Comparison of ENCODE assay signal across 1 cellular context in genomic region chr6:26216015-26216885, GRCh38.
TF ChIP-seq lines count a peak whose summit lies in the region.

No MANE protein-coding gene starts in this region.

TF ChIP-seq in HepG2, 621 proteins besides CTCF, POLR2A, EP300 and RAD21 (continued from another document and continues in another):
- TF ChIP-seq PATZ1 (CRISPR knock-in tag; IDR thresholded peaks at IDR 0.05) (no peak), RFX3 (CRISPR knock-in tag; IDR thresholded peaks at IDR 0.05) (no peak; the same call in 1 of the 2 replicates), NBN (conservative IDR thresholded peaks at IDR 0.05) (no peak), SMAD3 (CRISPR knock-in tag; IDR thresholded peaks at IDR 0.05) (peak; percentile 9; the same call in 1 of the 2 replicates), ZSCAN21 (CRISPR knock-in tag; IDR thresholded peaks at IDR 0.05; ENCODE audit: borderline replicate concordance) (peak; percentile 27), MED13 (CRISPR knock-in tag; IDR thresholded peaks at IDR 0.05) (peak; percentile 18; the same call in 1 of the 2 replicates), ZNF598 (CRISPR knock-in tag; IDR thresholded peaks at IDR 0.05; ENCODE audit: borderline replicate concordance) (peak; percentile 41; the same call in 1 of the 2 replicates), CBX1 (IDR thresholded peaks at IDR 0.05; ENCODE audit: low read depth) (peak; percentile 99), CENPBD1 (CRISPR knock-in tag; IDR thresholded peaks at IDR 0.05; ENCODE audit: borderline replicate concordance, low read depth) (no peak), ZNF720 (CRISPR knock-in tag; IDR thresholded peaks at IDR 0.05) (0 out of 2 replicates have a peak, but pooled peaks have one; percentile 69), ZNF343 (CRISPR knock-in tag; IDR thresholded peaks at IDR 0.05) (no peak; the same call in 1 of the 2 replicates), ZNF841 (CRISPR knock-in tag; IDR thresholded peaks at IDR 0.05; ENCODE audit: borderline replicate concordance) (no peak), ZNF879 (CRISPR knock-in tag; IDR thresholded peaks at IDR 0.05) (no peak; the same call in 1 of the 2 replicates), AHR (CRISPR knock-in tag; IDR thresholded peaks at IDR 0.05) (no peak), SALL2 (CRISPR knock-in tag; IDR thresholded peaks at IDR 0.05) (no peak), RNF2 (conservative IDR thresholded peaks at IDR 0.05; ENCODE audit: low read depth) (peak; percentile 46; the same call in 1 of the 2 replicates), GATAD2A (CRISPR knock-in tag; IDR thresholded peaks at IDR 0.05) (0 out of 2 replicates have a peak, but pooled peaks have one; percentile 9), POLR2AphosphoS2 (IDR thresholded peaks at IDR 0.05; ENCODE audit: low read depth, low read length) (peak; percentile 92; the same call in 1 of the 2 replicates), ZNF235 (CRISPR knock-in tag; IDR thresholded peaks at IDR 0.05; ENCODE audit: borderline replicate concordance) (0 out of 2 replicates have a peak, but pooled peaks have one; percentile 63), SNAPC5 (CRISPR knock-in tag; IDR thresholded peaks at IDR 0.05; ENCODE audit: borderline replicate concordance) (no peak), ELF1 (CRISPR knock-in tag; IDR thresholded peaks at IDR 0.05) (no peak), NCOA5 (CRISPR knock-in tag; IDR thresholded peaks at IDR 0.05) (peak; percentile 95), NFRKB (IDR thresholded peaks at IDR 0.05) (no peak), ZNF24 (IDR thresholded peaks at IDR 0.05) (no peak), RARA (CRISPR knock-in tag; IDR thresholded peaks at IDR 0.05) (no peak), DMAP1 (CRISPR knock-in tag; IDR thresholded peaks at IDR 0.05) (no peak; the same call in 1 of the 2 replicates), RXRB (CRISPR knock-in tag; IDR thresholded peaks at IDR 0.05; ENCODE audit: borderline replicate concordance) (no peak), FIP1L1 (IDR thresholded peaks at IDR 0.05; ENCODE audit: borderline replicate concordance, insufficient read depth, low read depth, low read length) (peak; percentile 97), PLSCR1 (CRISPR knock-in tag; IDR thresholded peaks at IDR 0.05; ENCODE audit: borderline replicate concordance) (no peak; the same call in 1 of the 2 replicates), CERS6 (CRISPR knock-in tag; IDR thresholded peaks at IDR 0.05) (no peak), ZNF776 (CRISPR knock-in tag; IDR thresholded peaks at IDR 0.05) (no peak), ZNF276 (CRISPR knock-in tag; IDR thresholded peaks at IDR 0.05; ENCODE audit: low read depth) (no peak), ZNF891 (CRISPR knock-in tag; IDR thresholded peaks at IDR 0.05) (peak; percentile 86; the same call in 1 of the 2 replicates), MTF2 (CRISPR knock-in tag; IDR thresholded peaks at IDR 0.05; ENCODE audit: borderline replicate concordance) (no peak), EHMT2 (IDR thresholded peaks at IDR 0.05; ENCODE audit: borderline replicate concordance, low read depth, low read length) (no peak), MYNN (CRISPR knock-in tag; IDR thresholded peaks at IDR 0.05; ENCODE audit: low read depth) (no peak), ZNF20 (CRISPR knock-in tag; IDR thresholded peaks at IDR 0.05) (no peak), NFYC (CRISPR knock-in tag; IDR thresholded peaks at IDR 0.05) (peak; percentile 92), SYNCRIP (IDR thresholded peaks at IDR 0.05; ENCODE audit: insufficient read depth, low read depth, low read length) (no peak), ZNF660 (CRISPR knock-in tag; IDR thresholded peaks at IDR 0.05; ENCODE audit: borderline replicate concordance, low read depth) (no peak), IRF1 (CRISPR knock-in tag; IDR thresholded peaks at IDR 0.05; ENCODE audit: low read depth) (no peak), NONO (IDR thresholded peaks at IDR 0.05) (no peak), NONO (CRISPR knock-in tag; conservative IDR thresholded peaks at IDR 0.05) (no peak; the same call in 1 of the 2 replicates), ZNF501 (CRISPR knock-in tag; IDR thresholded peaks at IDR 0.05) (no peak), ZBTB20 (CRISPR knock-in tag; IDR thresholded peaks at IDR 0.05; ENCODE audit: borderline replicate concordance, low read depth) (no peak; the same call in 1 of the 2 replicates), ZNF546 (CRISPR knock-in tag; conservative IDR thresholded peaks at IDR 0.05) (no peak), REST (IDR thresholded peaks at IDR 0.05; ENCODE audit: borderline replicate concordance in 1 of 2, low read depth in 1 of 2, low read length in 2 of 2) (peak in 1 of 2 experiments; percentile 11; a peak in 1 of 4 replicates), YY1 (IDR thresholded peaks at IDR 0.05; ENCODE audit: insufficient read depth, insufficient replicate concordance, low read depth, low read length) (peak; percentile 9), ZNF282 (IDR thresholded peaks at IDR 0.05; ENCODE audit: partially characterized antibody) (no peak), FOXA3 (CRISPR knock-in tag; IDR thresholded peaks at IDR 0.05) (peak; percentile 27; the same call in 1 of the 2 replicates), MTA1 (CRISPR knock-in tag; IDR thresholded peaks at IDR 0.05; ENCODE audit: borderline replicate concordance) (no peak), POGK (CRISPR knock-in tag; conservative IDR thresholded peaks at IDR 0.05) (no peak), ZXDC (CRISPR knock-in tag; IDR thresholded peaks at IDR 0.05) (peak; percentile 92), HOXD1 (CRISPR knock-in tag; IDR thresholded peaks at IDR 0.05) (no peak; the same call in 1 of the 2 replicates), TAF15 (IDR thresholded peaks at IDR 0.05; ENCODE audit: low read depth, low read length, poor library complexity, severe bottlenecking) (no peak), ZNF138 (CRISPR knock-in tag; IDR thresholded peaks at IDR 0.05; ENCODE audit: low read depth) (peak; percentile 84), ZBTB38 (CRISPR knock-in tag; IDR thresholded peaks at IDR 0.05) (peak; percentile 73; the same call in 1 of the 2 replicates)
